7 cellular contexts compared by ENCODE assay signal in the genomic region with DNA sequence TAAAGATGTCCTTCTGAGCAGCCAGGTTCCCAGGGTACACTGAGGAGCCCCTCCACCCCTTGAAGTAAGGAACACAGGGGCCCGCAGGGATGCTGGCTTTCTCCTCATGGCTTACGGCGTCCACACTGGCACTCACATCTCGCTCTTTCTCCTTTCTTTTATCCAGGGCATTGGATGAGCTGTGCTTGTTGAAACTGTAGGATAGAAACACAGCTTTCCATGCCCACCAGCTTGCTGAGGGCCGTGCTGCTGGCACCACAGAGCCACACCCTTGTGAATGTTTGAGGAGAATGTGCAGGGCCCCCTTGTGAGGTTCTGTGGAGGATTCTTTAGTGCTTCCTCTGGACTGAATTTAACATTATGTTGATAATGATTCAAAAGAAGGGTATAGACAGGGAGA. TPM values are rescaled to one million over a fixed set of nuclear protein-coding genes. Genes with fewer than 3 reads are reported as not detected.
"Had no signal": no experiment of that assay in that cellular context is flagged by ENCODE, and none has a peak within 500 bp of the region (broad histone marks: within the 10 kb centered on the region; RNA-seq: fewer than 3 reads in every experiment).

No MANE protein-coding gene starts in this region.

- H3K4me2 ChIP-seq: GM23338 had no signal

- H3K4me3 ChIP-seq: GM23338 had no signal

- H3K27ac Mint-ChIP-seq: GM23338, H9, IgD-negative memory B cell had no signal

- H3K36me3 Mint-ChIP-seq: IgD-negative memory B cell had no signal

- H3K9me3 Mint-ChIP-seq: GM23338, H9 had no signal

- H3K27ac ChIP-seq: HL-60 had no signal

- H3K4me1 Mint-ChIP-seq: IgD-negative memory B cell had no signal

- H3K4me3 Mint-ChIP-seq: GM23338, H9, IgD-negative memory B cell had no signal

- H2AFZ ChIP-seq: GM23338 had no signal

- DNase-seq: HCEC 1CT, KBM-7 had no signal

RNA-seq across cellular contexts. Expression of gene B3GAT1, which starts 51.7 kb away (rescaled TPM):
- total RNA-seq: HepG2 had no signal
